In genomic region chr19:57192064-57192395, GRCh38 we compare ENCODE assay signal across 7 cellular contexts. TPM values are rescaled to one million over a fixed set of nuclear protein-coding genes. Genes with fewer than 3 reads are reported as not detected.
DNase-seq lines count a peak whose midpoint lies in the region; ATAC-seq, FAIRE-seq and TF ChIP-seq lines count a peak whose summit lies in the region.

No MANE protein-coding gene starts in this region.

- peaks cover 15% of the 10 kb centered on the region; the same call in 2 of the 3 replicates for H3K4me1 Mint-ChIP-seq in GM23338

- peaks cover 43% of the 10 kb centered on the region for H3K9me3 Mint-ChIP-seq in GM23338

- TF ChIP-seq CTCF in GM23338 (conservative IDR thresholded peaks at IDR 0.05; ENCODE audit: low read depth in 2 of 2) (no peak), foreskin keratinocyte (conservative IDR thresholded peaks at IDR 0.05) (no peak)

- H3K27ac ChIP-seq in GM23338 (ENCODE audit: low read depth) = no peak overlapping the region
- H3K27ac ChIP-seq in foreskin keratinocyte = peak overlapping the region; percentile 55

- H3K27me3 ChIP-seq in GM23338 (ENCODE audit: insufficient read depth) = no peaks in the 10 kb centered on the region
- H3K27me3 ChIP-seq in foreskin keratinocyte = no peaks in the 10 kb centered on the region

- peaks cover 14% of the 10 kb centered on the region for H4K20me1 ChIP-seq in GM23338 (replicated peaks; ENCODE audit: insufficient read depth)

- peaks cover 4% of the 10 kb centered on the region; the same call in 1 of the 2 replicates for H3K4me1 ChIP-seq in GM23338 (ENCODE audit: insufficient read depth)
- no peaks in the 10 kb centered on the region for H3K4me1 ChIP-seq in foreskin keratinocyte

- peak overlapping the region; percentile 96 for H3K4me3 Mint-ChIP-seq in GM23338

- FAIRE-seq in urothelium cell line (lab: Jason Lieb, UNC) = no peak

- H3K4me3 ChIP-seq in GM23338 = peak overlapping the region; percentile 95

- ATAC-seq in GM23338 (peak; percentile 12), SK-N-SH treated with all-trans-retinoic acid at 6 μM for 48 hours (peak; percentile 32), foreskin keratinocyte (peak; percentile 33), sciatic nerve (peak; percentile 8), HG03196 (IDR thresholded peaks at IDR 0.05; ENCODE audit: unreplicated experiment) (no peak)

- peaks cover 12% of the 10 kb centered on the region for H3K9me2 ChIP-seq in GM23338 (ENCODE audit: insufficient read depth)

- peak overlapping the region; percentile 100; the same call in 1 of the 2 replicates for H2AFZ ChIP-seq in GM23338

- H3K79me2 ChIP-seq in GM23338 (replicated peaks; ENCODE audit: insufficient read depth) = peaks cover 22% of the 10 kb centered on the region

- peaks cover 8% of the 10 kb centered on the region for H3F3A ChIP-seq in GM23338 (replicated peaks; ENCODE audit: low read depth)

- H3K4me2 ChIP-seq in GM23338 = peak overlapping the region; percentile 95

- DNase-seq in GM23338 (ENCODE audit: low spot score) (peak; percentile 16), foreskin keratinocyte (peak in 1 of 2 donors; percentile 19), sciatic nerve (ENCODE audit: low spot score) (no peak), urothelium cell line (ENCODE audit: low spot score) (no peak), DMS53 treated with DMSO at 0.1 percent for 48 hours (lab: John Stamatoyannopoulos, UW; ENCODE audit: unreplicated experiment) (no peak)

- H3K27ac Mint-ChIP-seq in GM23338 = no peak overlapping the region

- no peaks in the 10 kb centered on the region; the same call in 1 of the 2 replicates for H3K36me3 ChIP-seq in GM23338 (ENCODE audit: insufficient read depth)

- peaks cover 72% of the 10 kb centered on the region for H3K36me3 Mint-ChIP-seq in GM23338 (ENCODE audit: low read depth)

- peaks cover 11% of the 10 kb centered on the region for H3K27me3 Mint-ChIP-seq in GM23338 (ENCODE audit: insufficient read depth, low read depth, poor library complexity)

- intact Hi-C loops in sciatic nerve (cut with DNase I) = no loop called here

TF ChIP-seq in SK-N-SH treated with all-trans-retinoic acid at 6 μM for 48 hours, 23 proteins besides CTCF, POLR2A, EP300 and RAD21:
- TF ChIP-seq ZC3H10 (CRISPR knock-in tag; IDR thresholded peaks at IDR 0.05) (no peak), TOX (CRISPR knock-in tag; IDR thresholded peaks at IDR 0.05; ENCODE audit: borderline replicate concordance) (no peak), ZNF70 (CRISPR knock-in tag; IDR thresholded peaks at IDR 0.05) (no peak), ZNF565 (CRISPR knock-in tag; conservative IDR thresholded peaks at IDR 0.05; ENCODE audit: low read depth) (no peak)

RNA-seq across cellular contexts. Expression of gene ZNF264, which starts 0.7 kb away (rescaled TPM):
- total RNA-seq in GM23338 (2014; rRNA removed; shearing (Covaris generic)) = 15.5 and 25.9 TPM in 2 replicates
- 3.4 and 4.0 TPM in 2 replicates for polyA plus RNA-seq in GM23338 (2016; fragmentation: Nextera tagmentation; extraction: Ambion mirVana)
- total RNA-seq in foreskin keratinocyte = 22.5 and 22.6 TPM in 2 replicates
- polyA plus RNA-seq in foreskin keratinocyte = 4.3 and 5.1 TPM in 2 replicates
- 43.5 TPM for total RNA-seq in sciatic nerve

RNA-seq across cellular contexts. Expression of gene DUXA, which starts 24.7 kb away (rescaled TPM):
- not detected in 2 replicates for total RNA-seq in GM23338 (2014; rRNA removed; shearing (Covaris generic))
- not detected in 2 replicates for polyA plus RNA-seq in GM23338 (2016; fragmentation: Nextera tagmentation; extraction: Ambion mirVana)
- total RNA-seq in foreskin keratinocyte = not detected in 2 replicates
- polyA plus RNA-seq in foreskin keratinocyte = not detected in 2 replicates
- total RNA-seq in sciatic nerve = not detected

RNA-seq across cellular contexts. Expression of gene AURKC, which starts 38.8 kb away (rescaled TPM):
- total RNA-seq in GM23338 (2014; rRNA removed; shearing (Covaris generic)) = 2.4 and 6.7 TPM in 2 replicates
- 3.2 and 4.9 TPM in 2 replicates for polyA plus RNA-seq in GM23338 (2016; fragmentation: Nextera tagmentation; extraction: Ambion mirVana)
- total RNA-seq in foreskin keratinocyte = 0.92 and 1.9 TPM in 2 replicates
- polyA plus RNA-seq in foreskin keratinocyte = 2.3 and 2.6 TPM in 2 replicates
- total RNA-seq in sciatic nerve = 2.5 TPM

RNA-seq across cellular contexts. Expression of gene ZIM3, which starts 47.0 kb away (rescaled TPM):
- not detected in 2 replicates for total RNA-seq in GM23338 (2014; rRNA removed; shearing (Covaris generic))
- polyA plus RNA-seq in GM23338 (2016; fragmentation: Nextera tagmentation; extraction: Ambion mirVana) = not detected in 2 replicates
- total RNA-seq in foreskin keratinocyte = not detected in 2 replicates
- not detected in 2 replicates for polyA plus RNA-seq in foreskin keratinocyte
- not detected for total RNA-seq in sciatic nerve

RNA-seq across cellular contexts. Expression of gene ZNF805, which starts 48.4 kb away (rescaled TPM):
- total RNA-seq in GM23338 (2014; rRNA removed; shearing (Covaris generic)) = 18.5 and 19.0 TPM in 2 replicates
- polyA plus RNA-seq in GM23338 (2016; fragmentation: Nextera tagmentation; extraction: Ambion mirVana) (1.3 and 1.7 TPM in 2 replicates), foreskin keratinocyte (0.46 and 0.55 TPM in 2 replicates)
- total RNA-seq in foreskin keratinocyte (12.0 and 14.1 TPM in 2 replicates), sciatic nerve (21.2 TPM)
